Comparison of ENCODE assay signal across 10 cellular contexts in the genomic region with DNA sequence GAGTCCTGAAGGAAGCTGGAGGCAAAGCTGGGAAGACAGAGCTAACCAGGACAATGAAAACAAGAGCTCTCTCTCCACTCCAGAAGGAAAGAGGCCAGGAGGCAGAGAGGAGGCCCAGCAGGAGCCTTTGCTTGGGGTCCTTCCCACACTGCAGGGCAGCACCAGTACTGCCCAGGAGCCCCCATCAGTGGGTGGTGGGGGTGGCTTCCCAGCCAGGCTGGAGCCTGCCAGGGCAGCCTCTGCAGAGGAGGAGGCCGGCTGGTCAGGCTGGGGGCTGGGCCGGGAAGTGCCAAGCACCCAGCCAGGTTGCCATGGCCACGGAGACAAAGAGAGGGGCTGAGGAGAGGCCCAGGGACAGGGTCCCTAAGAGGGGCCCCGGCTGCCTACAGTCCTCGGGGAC. TPM values are rescaled to one million over a fixed set of nuclear protein-coding genes. Genes with fewer than 3 reads are reported as not detected.
DNase-seq lines count a peak whose midpoint lies in the region; ATAC-seq and TF ChIP-seq lines count a peak whose summit lies in the region.
"Had no signal": no experiment of that assay in that cellular context is flagged by ENCODE, and none has a peak within 500 bp of the region (broad histone marks: within the 10 kb centered on the region; RNA-seq: fewer than 3 reads in every experiment).

No MANE protein-coding gene starts in this region.

- CTCF ChIA-PET in SK-N-SH (lab: Yijun Ruan, JAX) (interaction anchor here (1.0 to 2.5 kb wide), 2 partner anchors 14 to 137 kb away, joined by 3 to 9 read pairs; no protein-coding TSS in a partner anchor), activated B cell treated with CpG ODN at 0.5 μM for 24 hours (lab: Charles Lee) (no interaction called here)

- H4K20me1 ChIP-seq in SK-N-SH (ENCODE audit: insufficient read depth), result no peaks in the 10 kb centered on the region

- peaks cover 44% of the 10 kb centered on the region for H3K4me1 Mint-ChIP-seq in activated B cell treated with CpG ODN at 0.5 μM for 24 hours
- peaks cover 44% of the 10 kb centered on the region for H3K4me1 Mint-ChIP-seq in stimulated activated effector memory CD8-positive, alpha-beta T cell treated with anti-CD3 and anti-CD28 coated beads, Interleukin-12 subunit alpha, Interleukin-12 subunit beta, amount 100 ng/mL, for 72 hours

- H2AFZ ChIP-seq in SK-N-SH (ENCODE audit: low read depth), result no peak overlapping the region

- TF ChIP-seq RAD21 in SK-N-SH (IDR thresholded peaks at IDR 0.05; ENCODE audit: low read length), result no peak

- H3K36me3 ChIP-seq in SK-N-SH (replicated peaks in 1 of 2; ENCODE audit: control insufficient read depth in 1 of 2, insufficient read depth in 2 of 2, low read length in 1 of 2), result no peaks in the 10 kb centered on the region
- no peaks in the 10 kb centered on the region for H3K36me3 ChIP-seq in iPS-20b (ENCODE audit: insufficient read depth, low read depth, low read length)
- H3K36me3 ChIP-seq: brain microvascular endothelial cell, left lung had no signal

- no peak overlapping the region for H3K4me3 ChIP-seq in SK-N-SH (ENCODE audit: low read depth in 2 of 2, low read length in 1 of 2)
- peak overlapping the region; percentile 24; the same call in 1 of the 2 replicates for H3K4me3 ChIP-seq in iPS-20b (ENCODE audit: low read length)
- H3K4me3 ChIP-seq: left lung had no signal

- intact Hi-C loops in activated B cell treated with CpG ODN at 0.5 μM for 24 hours (cut with micrococcal nuclease), result no loop called here

- POLR2A ChIA-PET in SK-N-SH (lab: Yijun Ruan, JAX), result no interaction called here
- POLR2A ChIA-PET in activated B cell treated with CpG ODN at 0.5 μM for 24 hours (lab: Charles Lee), result no interaction called here

- H3K9me3 Mint-ChIP-seq in activated B cell treated with CpG ODN at 0.5 μM for 24 hours, result no peaks in the 10 kb centered on the region
- H3K9me3 Mint-ChIP-seq in stimulated activated effector memory CD8-positive, alpha-beta T cell treated with anti-CD3 and anti-CD28 coated beads, Interleukin-12 subunit alpha, Interleukin-12 subunit beta, amount 100 ng/mL, for 72 hours, result no peaks in the 10 kb centered on the region

- H3K9ac ChIP-seq in SK-N-SH (no peak overlapping the region), iPS-20b (ENCODE audit: low read depth, low read length) (peak overlapping the region; percentile 63; the same call in 1 of the 2 replicates)

- H3K27me3 ChIP-seq in SK-N-SH (ENCODE audit: insufficient read depth), result no peaks in the 10 kb centered on the region
- H3K27me3 ChIP-seq in iPS-20b (ENCODE audit: insufficient read depth, low read length), result no peaks in the 10 kb centered on the region
- H3K27me3 ChIP-seq: brain microvascular endothelial cell had no signal

- no peak for TF ChIP-seq EP300 in SK-N-SH (IDR thresholded peaks at IDR 0.05; ENCODE audit: borderline replicate concordance in 1 of 2, low read depth in 1 of 2, low read length in 1 of 2)

- no peak overlapping the region for H3K4me2 ChIP-seq in SK-N-SH

- H3K27ac Mint-ChIP-seq in activated B cell treated with CpG ODN at 0.5 μM for 24 hours, result peak overlapping the region; percentile 57
- H3K27ac Mint-ChIP-seq in stimulated activated effector memory CD8-positive, alpha-beta T cell treated with anti-CD3 and anti-CD28 coated beads, Interleukin-12 subunit alpha, Interleukin-12 subunit beta, amount 100 ng/mL, for 72 hours, result peak overlapping the region; percentile 60

- 83% methylated on average over 1 of the region's 5 CpGs for WGBS in SK-N-SH (ENCODE audit: low lambda C conversion rate)

- H3K9me2 ChIP-seq in SK-N-SH, result no peaks in the 10 kb centered on the region

- H3K4me3 Mint-ChIP-seq in activated B cell treated with CpG ODN at 0.5 μM for 24 hours, result no peak overlapping the region
- H3K4me3 Mint-ChIP-seq in stimulated activated effector memory CD8-positive, alpha-beta T cell treated with anti-CD3 and anti-CD28 coated beads, Interleukin-12 subunit alpha, Interleukin-12 subunit beta, amount 100 ng/mL, for 72 hours, result no peak overlapping the region

- no peaks in the 10 kb centered on the region for H3K27me3 Mint-ChIP-seq in activated B cell treated with CpG ODN at 0.5 μM for 24 hours

- peaks cover 3% of the 10 kb centered on the region for H3F3A ChIP-seq in SK-N-SH (replicated peaks; ENCODE audit: insufficient read depth)

- no peaks in the 10 kb centered on the region for H3K36me3 Mint-ChIP-seq in activated B cell treated with CpG ODN at 0.5 μM for 24 hours (ENCODE audit: low read depth)
- peaks cover 15% of the 10 kb centered on the region for H3K36me3 Mint-ChIP-seq in stimulated activated effector memory CD8-positive, alpha-beta T cell treated with anti-CD3 and anti-CD28 coated beads, Interleukin-12 subunit alpha, Interleukin-12 subunit beta, amount 100 ng/mL, for 72 hours

- DNase-seq in SK-N-SH (peak; percentile 57), activated B cell treated with CpG ODN at 0.5 μM for 24 hours (no peak)
- no peak for DNase-seq in stimulated activated effector memory CD8-positive, alpha-beta T cell treated with anti-CD3 and anti-CD28 coated beads, Interleukin-12 subunit alpha, Interleukin-12 subunit beta, amount 100 ng/mL, for 72 hours (ENCODE audit: low spot score in 2 of 2)
- DNase-seq: brain microvascular endothelial cell had no signal

- no peaks in the 10 kb centered on the region for H3K79me2 ChIP-seq in SK-N-SH (ENCODE audit: insufficient read depth)

- H3K4me1 ChIP-seq in SK-N-SH (ENCODE audit: control insufficient read depth in 1 of 2, insufficient read depth in 2 of 2, low read depth in 1 of 2, low read length in 1 of 2) (peaks cover 3 to 4% of the 10 kb centered on the region in 2 experiments; a peak in 2 of 4 replicates), iPS-20b (ENCODE audit: insufficient read depth, low read length) (peaks cover 27% of the 10 kb centered on the region; the same call in 1 of the 2 replicates)

- TF ChIP-seq CTCF in SK-N-SH (IDR thresholded peaks at IDR 0.05), result no peak
- TF ChIP-seq CTCF in activated B cell treated with CpG ODN at 0.5 μM for 24 hours (IDR thresholded peaks at IDR 0.05), result no peak

- H3K9me3 ChIP-seq in SK-N-SH (no peaks in the 10 kb centered on the region), iPS-20b (ENCODE audit: insufficient read depth, low read depth, low read length) (no peaks in the 10 kb centered on the region)
- H3K9me3 ChIP-seq: left lung had no signal

- ATAC-seq in SK-N-SH treated with all-trans-retinoic acid at 6 μM for 48 hours (no peak; the same call in 2 of the 3 replicates), activated B cell treated with CpG ODN at 0.5 μM for 24 hours (ENCODE audit: low read depth) (no peak), HG03521 (IDR thresholded peaks at IDR 0.05; ENCODE audit: unreplicated experiment) (no peak), GM18907 (IDR thresholded peaks at IDR 0.05; ENCODE audit: unreplicated experiment) (no peak), HG02840 (IDR thresholded peaks at IDR 0.05; ENCODE audit: low FRiP score, unreplicated experiment) (no peak)
- no peak for ATAC-seq in stimulated activated effector memory CD8-positive, alpha-beta T cell treated with anti-CD3 and anti-CD28 coated beads, Interleukin-12 subunit alpha, Interleukin-12 subunit beta, amount 100 ng/mL, for 72 hours
- ATAC-seq: left lung had no signal

- H3K27ac ChIP-seq in SK-N-SH (ENCODE audit: low read depth in 2 of 2, low read length in 1 of 2) (no peak overlapping the region), iPS-20b (ENCODE audit: low read length) (peak overlapping the region; percentile 62)
- H3K27ac ChIP-seq: brain microvascular endothelial cell had no signal

TF ChIP-seq in SK-N-SH treated with all-trans-retinoic acid at 6 μM for 48 hours, 23 proteins besides CTCF, POLR2A, EP300 and RAD21:
- no peak for TF ChIP-seq ISL1 (CRISPR knock-in tag; IDR thresholded peaks at IDR 0.05)
- no peak for TF ChIP-seq ZNF70 (CRISPR knock-in tag; IDR thresholded peaks at IDR 0.05)

RNA-seq across cellular contexts. Expression of gene PREX1, which starts 33.4 kb away (rescaled TPM):
- 4.2 and 5.3 TPM in 2 replicates for polyA plus RNA-seq in SK-N-SH (2012; rRNA removed)
- 2.0 and 3.4 TPM in 2 replicates for polyA plus RNA-seq in SK-N-SH (2012; cell fraction: cytosol; rRNA removed)
- polyA plus RNA-seq in SK-N-SH (2012; cell fraction: nucleus; rRNA removed), result 6.3 and 6.9 TPM in 2 replicates
- 65.0 and 71.4 TPM in 2 replicates for total RNA-seq in activated B cell treated with CpG ODN at 0.5 μM for 24 hours
